Comparison of ENCODE assay signal across 8 cellular contexts in the genomic region with DNA sequence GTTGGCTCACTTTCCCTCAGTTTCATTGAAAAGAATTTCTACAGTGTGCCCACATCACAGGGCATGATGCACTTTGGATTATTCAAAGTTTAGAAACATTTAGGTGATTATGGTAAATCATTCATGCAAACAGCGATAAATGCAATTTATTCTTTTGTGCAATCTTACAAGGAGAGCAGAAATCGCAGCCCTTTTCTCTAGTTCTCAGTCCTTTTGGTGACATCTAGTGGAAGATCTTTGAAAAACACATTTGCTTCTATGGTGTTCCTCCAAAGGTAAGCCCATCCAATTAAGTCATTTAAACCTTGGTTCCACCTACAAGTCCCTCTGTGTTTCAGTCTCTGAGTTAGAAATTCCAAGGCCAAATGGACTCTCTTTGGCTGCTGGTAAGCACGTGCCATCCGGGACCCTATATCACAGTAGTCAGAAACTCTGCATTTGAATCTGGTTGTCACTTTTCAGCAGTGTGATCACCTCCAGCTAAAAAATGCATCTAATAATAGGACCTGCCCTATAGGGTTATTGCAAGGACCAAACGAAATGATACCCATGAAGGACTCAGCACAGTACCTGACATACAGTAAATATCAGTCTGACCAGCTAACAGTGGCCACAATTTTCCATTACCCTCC.
A peak's percentile ranks its signal among the peaks of the same experiment; 100 is the strongest.
DNase-seq lines count a peak whose midpoint lies in the region; ATAC-seq, FAIRE-seq and TF ChIP-seq lines count a peak whose summit lies in the region.

No MANE protein-coding gene starts in this region.

- no peak overlapping the region for H4K8ac ChIP-seq in H9 (replicated peaks; ENCODE audit: insufficient read length, low read depth, low read length)

- H3K23ac ChIP-seq in H9 (ENCODE audit: insufficient read length, low read depth, low read length): no peak overlapping the region

- H3K9ac ChIP-seq in H9 (ENCODE audit: extremely low read depth, insufficient read length, low read length) (no peak overlapping the region), OCI-LY3 (ENCODE audit: low read length) (no peak overlapping the region), endodermal cell (ENCODE audit: extremely low read depth, low read length, poor library complexity, severe bottlenecking) (no peak overlapping the region)

- peak; percentile 38 to 39 for ATAC-seq in naive thymus-derived CD8-positive, alpha-beta T cell
- no peak for ATAC-seq in HG03460 (IDR thresholded peaks at IDR 0.05; ENCODE audit: unreplicated experiment)
- ATAC-seq in HG03457 (IDR thresholded peaks at IDR 0.05; ENCODE audit: unreplicated experiment): no peak
- no peak for ATAC-seq in GM18517 (IDR thresholded peaks at IDR 0.05; ENCODE audit: unreplicated experiment)

- H2BK15ac ChIP-seq in H9 (ENCODE audit: low read depth, low read length): no peak overlapping the region

- H3K4me3 ChIP-seq in OCI-LY3 (ENCODE audit: low read length) (no peak overlapping the region), endodermal cell (ENCODE audit: low read length) (no peak overlapping the region)

- H3K36me3 Mint-ChIP-seq in H9 (ENCODE audit: insufficient read depth in 1 of 3, low read depth in 3 of 3) (peaks cover 0 to 10% (median 0%) of the 10 kb centered on the region in 3 experiments; a peak in 2 of 7 replicates), endodermal cell (ENCODE audit: low read depth) (peaks cover 50% of the 10 kb centered on the region)
- peaks cover 0 to 53% (median 7%) of the 10 kb centered on the region in 3 donors for H3K36me3 Mint-ChIP-seq in naive thymus-derived CD8-positive, alpha-beta T cell

- whole genome bisulfite sequencing in H9 (ENCODE audit: extremely low coverage, insufficient read length, low lambda C conversion rate): no CpG with 5 or more reads among the region's 5 CpGs
- 53 to 64% methylated on average over 5 of the region's 5 CpGs for whole genome bisulfite sequencing in endodermal cell (ENCODE audit: insufficient coverage in 1 of 2, insufficient read length in 1 of 2), 2 experiments

- H3K79me2 ChIP-seq in H9 (ENCODE audit: insufficient read depth, low read length) (no peaks in the 10 kb centered on the region), OCI-LY3 (ENCODE audit: low read length) (no peaks in the 10 kb centered on the region)

- no peak overlapping the region for H3K4ac ChIP-seq in H9 (ENCODE audit: low read depth, low read length)

- H4K20me1 ChIP-seq in H9 (ENCODE audit: control insufficient read depth, insufficient read depth, insufficient read length) (no peaks in the 10 kb centered on the region), OCI-LY3 (ENCODE audit: insufficient read depth, low read length) (peaks cover 6% of the 10 kb centered on the region)

- peaks cover 4% of the 10 kb centered on the region for H3K36me3 ChIP-seq in OCI-LY3 (replicated peaks; ENCODE audit: low read depth, low read length)
- H3K36me3 ChIP-seq in endodermal cell (ENCODE audit: control insufficient read depth, insufficient read depth, low read length): peaks cover 67% of the 10 kb centered on the region

- no peaks in the 10 kb centered on the region for H3K79me1 ChIP-seq in H9 (ENCODE audit: insufficient read depth, low read depth, low read length, poor library complexity, severe bottlenecking)

- no peak overlapping the region for H3K14ac ChIP-seq in H9 (ENCODE audit: insufficient read depth, low read length)

- no peak overlapping the region for H3K18ac ChIP-seq in H9 (ENCODE audit: insufficient read length, low read depth, low read length)

- no peak overlapping the region for H2BK120ac ChIP-seq in H9 (ENCODE audit: low read depth, low read length, poor library complexity, severe bottlenecking)

- H3T11ph ChIP-seq in H9 (ENCODE audit: low read length): no peak overlapping the region

- no peak overlapping the region for H2BK20ac ChIP-seq in H9 (ENCODE audit: low read depth, low read length, poor library complexity, severe bottlenecking)

- H3K9me3 Mint-ChIP-seq in H9: no peaks in the 10 kb centered on the region
- H3K9me3 Mint-ChIP-seq in endodermal cell: no peaks in the 10 kb centered on the region
- H3K9me3 Mint-ChIP-seq in naive thymus-derived CD8-positive, alpha-beta T cell: no peaks in the 10 kb centered on the region

- no peak overlapping the region for H4K5ac ChIP-seq in H9 (ENCODE audit: insufficient read length, low read depth, low read length)

- peak; percentile 85 for DNase-seq in D721Med (ENCODE audit: insufficient read length, low spot score)
- DNase-seq in H9: no peak
- DNase-seq in endodermal cell: no peak
- peak in 3 of 10 donors; percentile 17 to 46 (median 39) for DNase-seq in naive thymus-derived CD8-positive, alpha-beta T cell

- H4K91ac ChIP-seq in H9 (ENCODE audit: insufficient read length, low read depth, low read length): no peak overlapping the region

- H3K23me2 ChIP-seq in H9 (ENCODE audit: insufficient read length, low read depth, low read length, poor library complexity, severe bottlenecking): no peaks in the 10 kb centered on the region

- H3K27ac ChIP-seq in H9 (ENCODE audit: insufficient read length, low read depth, low read length) (no peak overlapping the region), OCI-LY3 (ENCODE audit: low read length) (no peak overlapping the region), endodermal cell (ENCODE audit: low read depth, low read length) (no peak overlapping the region)

- H3K4me1 ChIP-seq in H9 (ENCODE audit: insufficient read depth, low read length): no peaks in the 10 kb centered on the region
- no peaks in the 10 kb centered on the region for H3K4me1 ChIP-seq in OCI-LY3 (ENCODE audit: low read length)
- H3K4me1 ChIP-seq in endodermal cell (ENCODE audit: control insufficient read depth, insufficient read depth, low read length): no peaks in the 10 kb centered on the region

- H2BK12ac ChIP-seq in H9 (ENCODE audit: insufficient read length, low read depth, low read length): no peak overlapping the region

- H2AK5ac ChIP-seq in H9 (ENCODE audit: insufficient read length, low read length): no peak overlapping the region

- H3K9me3 ChIP-seq in H9 (ENCODE audit: control insufficient read depth, low read depth, low read length) (no peaks in the 10 kb centered on the region), OCI-LY3 (ENCODE audit: insufficient read depth, low read length) (no peaks in the 10 kb centered on the region), endodermal cell (ENCODE audit: control insufficient read depth, low read length) (no peaks in the 10 kb centered on the region)

- H2AFZ ChIP-seq in H9 (ENCODE audit: low read length) (no peak overlapping the region), OCI-LY3 (ENCODE audit: low read depth, low read length) (no peak overlapping the region)

- H3K27me3 Mint-ChIP-seq in H9 (ENCODE audit: low read depth) (no peaks in the 10 kb centered on the region), endodermal cell (ENCODE audit: insufficient read depth) (peaks cover 2% of the 10 kb centered on the region)
- H3K27me3 Mint-ChIP-seq in naive thymus-derived CD8-positive, alpha-beta T cell: no peaks in the 10 kb centered on the region

- H2BK5ac ChIP-seq in H9 (ENCODE audit: insufficient read length, low read length): no peak overlapping the region

- peak; percentile 96 for FAIRE-seq in D721Med (lab: Jason Lieb, UNC)

- H3K56ac ChIP-seq in H9 (ENCODE audit: insufficient read length, low read depth, low read length): no peak overlapping the region

- H3K4me3 Mint-ChIP-seq in H9 (no peak overlapping the region), endodermal cell (no peak overlapping the region)
- H3K4me3 Mint-ChIP-seq in naive thymus-derived CD8-positive, alpha-beta T cell: no peak overlapping the region

- TF ChIP-seq CTCF in D721Med (IDR thresholded peaks at IDR 0.05; ENCODE audit: insufficient read depth, missing control alignments): peak; percentile 79
- peak; percentile 71 for TF ChIP-seq CTCF in H9 (conservative IDR thresholded peaks at IDR 0.05)
- TF ChIP-seq CTCF in OCI-LY3 (IDR thresholded peaks at IDR 0.05; ENCODE audit: low read depth, low read length): peak; percentile 52
- TF ChIP-seq CTCF in endodermal cell (conservative IDR thresholded peaks at IDR 0.05): peak; percentile 76

- no peaks in the 10 kb centered on the region for H3K27me3 ChIP-seq in H9 (ENCODE audit: insufficient read depth, low read length)
- H3K27me3 ChIP-seq in OCI-LY3 (ENCODE audit: low read depth, low read length): no peaks in the 10 kb centered on the region
- no peaks in the 10 kb centered on the region for H3K27me3 ChIP-seq in endodermal cell (ENCODE audit: control insufficient read depth, insufficient read depth, low read length, poor library complexity, severe bottlenecking)

- H3K4me1 Mint-ChIP-seq in H9 (peaks cover 0 to 5% of the 10 kb centered on the region in 2 experiments; a peak in 1 of 4 replicates), endodermal cell (peaks cover 7% of the 10 kb centered on the region)
- H3K4me1 Mint-ChIP-seq in naive thymus-derived CD8-positive, alpha-beta T cell: peaks cover 0 to 10% (median 3%) of the 10 kb centered on the region in 4 donors

- POLR2A ChIA-PET in naive thymus-derived CD8-positive, alpha-beta T cell (lab: Charles Lee): no interaction called here

- no peak overlapping the region for H3K27ac Mint-ChIP-seq in H9
- no peak overlapping the region for H3K27ac Mint-ChIP-seq in endodermal cell
- no peak overlapping the region for H3K27ac Mint-ChIP-seq in naive thymus-derived CD8-positive, alpha-beta T cell

- H3K4me2 ChIP-seq in H9 (ENCODE audit: insufficient read depth, insufficient read length, low read length) (no peak overlapping the region), OCI-LY3 (ENCODE audit: low read length) (no peak overlapping the region)

Comparison
In these comparisons a context has a peak if more than half of its experiments do, and no peak if none do; other contexts are left out.
1. ATAC-seq: peak in naive thymus-derived CD8-positive, alpha-beta T cell (2 of 2); none in HG03460 (single experiment), HG03457 (single experiment) and GM18517 (single experiment).
2. Peak in every context shown above with its lines, with median percentiles within 50 percentile points of each other: CTCF ChIP-seq.